Comparison of ENCODE assay signal across 8 cellular contexts in the genomic region with DNA sequence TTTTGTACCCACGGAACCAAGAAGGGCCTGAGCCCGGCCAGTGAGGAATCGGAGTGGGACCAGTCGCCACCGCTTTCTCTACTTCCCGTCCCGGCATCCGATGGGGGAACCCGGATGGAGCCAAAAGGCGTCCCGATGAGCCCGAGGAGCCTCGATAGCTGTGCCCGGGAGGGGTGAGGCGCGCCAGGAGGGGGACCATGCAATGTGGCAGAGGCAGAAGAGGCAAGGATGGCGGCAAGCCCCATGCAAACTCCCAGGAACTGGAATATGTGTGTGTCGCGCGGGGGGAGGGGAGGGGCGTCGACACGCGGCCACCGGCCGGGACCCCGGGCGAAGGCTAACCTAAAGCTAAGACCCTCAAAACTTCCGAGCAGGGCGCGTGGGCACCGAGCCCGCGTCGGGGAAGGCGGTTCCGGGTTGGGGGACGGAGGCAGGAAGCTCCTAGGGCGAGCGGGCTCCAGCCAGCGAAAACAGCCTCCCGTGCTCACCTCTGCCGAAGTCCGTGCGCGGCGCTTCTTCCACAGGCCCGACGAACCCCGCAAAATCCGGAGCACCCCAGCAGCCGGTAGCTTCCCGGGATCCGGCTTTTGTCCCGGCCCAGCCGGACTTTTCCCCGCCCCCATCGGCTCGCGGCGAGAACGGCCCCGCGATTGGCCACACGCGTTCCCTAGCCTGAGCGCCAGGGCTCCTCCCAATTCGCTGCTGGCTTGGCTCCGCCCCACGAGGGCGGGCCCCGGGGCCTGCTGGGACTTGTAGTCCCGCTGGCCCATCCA. TPM values are rescaled to one million over a fixed set of nuclear protein-coding genes. Genes with fewer than 3 reads are reported as not detected.
DNase-seq lines count a peak whose midpoint lies in the region; ATAC-seq and TF ChIP-seq lines count a peak whose summit lies in the region.

A gene (minus strand): TSS at position 560 of the 773 bp plus-strand sequence. CDS start 5,078 bp downstream, outside the sequence.

- peaks cover 5% of the 10 kb centered on the region in 2 donors for H3K36me3 Mint-ChIP-seq in activated naive CD4-positive, alpha-beta T cell treated with anti-CD3 and anti-CD28 coated beads, Interleukin-2, amount 50 U/mL, for 72 hours

- H2AFZ ChIP-seq in osteoblast (ENCODE audit: low read length) = peak within 1 kb of the TSS; percentile 91

- peak; percentile 83 for TF ChIP-seq POLR2A in NB4 (IDR thresholded peaks at IDR 0.05; ENCODE audit: extremely low read depth, insufficient read length)

- H3K4me2 ChIP-seq in osteoblast (ENCODE audit: insufficient read depth, low read length) = peak within 1 kb of the TSS; percentile 98

- H3K27ac Mint-ChIP-seq in activated naive CD4-positive, alpha-beta T cell treated with anti-CD3 and anti-CD28 coated beads, Interleukin-2, amount 50 U/mL, for 72 hours = peak within 1 kb of the TSS; percentile 89 to 90

- H4K20me1 ChIP-seq in osteoblast (ENCODE audit: insufficient read depth, low read length) = peaks cover 47% of the 10 kb centered on the region

- peaks cover 51% of the 10 kb centered on the region for H3K79me2 ChIP-seq in osteoblast (ENCODE audit: insufficient read depth, low read length)

- peak within 1 kb of the TSS; percentile 81 for H3K27ac ChIP-seq in osteoblast (ENCODE audit: low read depth, low read length)
- peak within 1 kb of the TSS; percentile 79 to 90 for H3K27ac ChIP-seq in thoracic aorta

- peaks cover 49% of the 10 kb centered on the region for H3K4me1 ChIP-seq in osteoblast (ENCODE audit: insufficient read depth, low read length)
- peaks cover 6 to 20% of the 10 kb centered on the region in 2 donors for H3K4me1 ChIP-seq in thoracic aorta (ENCODE audit: control insufficient read depth in 1 of 2, low read depth in 2 of 2)

- DNase-seq in GM03348 (ENCODE audit: low spot score) (peak; percentile 99), HFF-Myc (ENCODE audit: extremely low read depth, low read depth) (peak; percentile 82), NB4 (ENCODE audit: low read depth) (peak; percentile 97), SKM-1 (lab: John Stamatoyannopoulos, UW; ENCODE audit: unreplicated experiment) (peak; percentile 90), glomerular visceral epithelial cell (ENCODE audit: extremely low spot score) (peak; percentile 98), osteoblast (ENCODE audit: insufficient read length, low spot score, missing footprints) (peak; percentile 98), thoracic aorta (ENCODE audit: low spot score) (peak; percentile 89)
- peak; percentile 97 to 99 for DNase-seq in activated naive CD4-positive, alpha-beta T cell treated with anti-CD3 and anti-CD28 coated beads, Interleukin-2, amount 50 U/mL, for 72 hours (ENCODE audit: low spot score in 2 of 2)

- H3K36me3 ChIP-seq in osteoblast (ENCODE audit: insufficient read depth, low read length) (peaks cover 8% of the 10 kb centered on the region), thoracic aorta (peaks cover under 1% of the 10 kb centered on the region)

- H3K4me3 ChIP-seq in HFF-Myc (replicated peaks; ENCODE audit: low read depth, low read length) = peak within 1 kb of the TSS; percentile 74
- peak within 1 kb of the TSS; percentile 92 for H3K4me3 ChIP-seq in NB4 (ENCODE audit: low read depth, low read length)
- peak within 1 kb of the TSS; percentile 100 for H3K4me3 ChIP-seq in osteoblast (ENCODE audit: insufficient read depth, low read length)
- peak within 1 kb of the TSS; percentile 84 for H3K4me3 ChIP-seq in thoracic aorta

- H3K9me3 Mint-ChIP-seq in activated naive CD4-positive, alpha-beta T cell treated with anti-CD3 and anti-CD28 coated beads, Interleukin-2, amount 50 U/mL, for 72 hours = no peaks in the 10 kb centered on the region

- H3K27me3 ChIP-seq in osteoblast (ENCODE audit: insufficient read depth, low read length) = no peaks in the 10 kb centered on the region
- H3K27me3 ChIP-seq in thoracic aorta (replicated peaks; ENCODE audit: insufficient read depth) = no peaks in the 10 kb centered on the region

- TF ChIP-seq CTCF in HFF-Myc (IDR thresholded peaks at IDR 0.05; ENCODE audit: low read depth, low read length, missing control alignments) (no peak), NB4 (IDR thresholded peaks at IDR 0.05; ENCODE audit: low read depth, low read length) (no peak), osteoblast (IDR thresholded peaks at IDR 0.05; ENCODE audit: extremely low read depth, low read depth, low read length) (no peak), thoracic aorta (IDR thresholded peaks at IDR 0.05) (no peak)

- no peaks in the 10 kb centered on the region for H3K9me3 ChIP-seq in osteoblast (ENCODE audit: low read depth, low read length)
- no peaks in the 10 kb centered on the region for H3K9me3 ChIP-seq in thoracic aorta

- ATAC-seq in activated naive CD4-positive, alpha-beta T cell treated with anti-CD3 and anti-CD28 coated beads, Interleukin-2, amount 50 U/mL, for 72 hours = peak; percentile 99 to 100
- ATAC-seq in thoracic aorta (ENCODE audit: insufficient number of reproducible peaks, low FRiP score, low read depth) = peak; percentile 96

RNA-seq across cellular contexts. Expression of the gene that starts here (rescaled TPM):
- total RNA-seq in activated naive CD4-positive, alpha-beta T cell treated with anti-CD3 and anti-CD28 coated beads, Interleukin-2, amount 50 U/mL, for 72 hours = 100 to 1,000 TPM; 140 to 187 TPM
- total RNA-seq in osteoblast (271 and 273 TPM in 2 replicates), thoracic aorta (10 to 100 TPM; 76.3 to 81.5 TPM)

Comparison
In these comparisons a context has a peak if more than half of its experiments do, and no peak if none do; other contexts are left out.
1. Peak in every context shown above with its lines: DNase-seq, ATAC-seq, H3K4me3 ChIP-seq and H3K27ac ChIP-seq.